In genomic region chr1:199410462-199410861, GRCh38 we compare ENCODE assay signal across 26 cellular contexts.
"Had no signal": no experiment of that assay in that cellular context is flagged by ENCODE, and none has a peak within 500 bp of the region (broad histone marks: within the 10 kb centered on the region; RNA-seq: fewer than 3 reads in every experiment).

No MANE protein-coding gene starts in this region.

- H3K36me3 ChIP-seq: adrenal gland had no signal

- H3K4me1 ChIP-seq: adrenal gland had no signal

- H3K4me3 Mint-ChIP-seq: activated CD4-positive, alpha-beta memory T cell treated with anti-CD3 and anti-CD28 coated beads, Interleukin-2, amount 10 ng/mL, durations not matched to agents 7 days and 5 days; activated CD4-positive, alpha-beta T cell treated with anti-CD3 and anti-CD28 coated beads for 36 hours; activated naive CD4-positive, alpha-beta T cell treated with anti-CD3 and anti-CD28 coated beads for 36 hours; activated naive CD8-positive, alpha-beta T cell; activated T-helper 17 cell treated with anti-CD3 and anti-CD28 coated beads, Interleukin-2, amount 50 U/mL, for 72 hours; T-cell had no signal

- H3K4me3 ChIP-seq: adrenal gland, SK-N-MC had no signal

- H3K4me1 Mint-ChIP-seq: activated CD4-positive, alpha-beta memory T cell treated with anti-CD3 and anti-CD28 coated beads, Interleukin-2, amount 10 ng/mL, durations not matched to agents 7 days and 5 days; activated CD4-positive, alpha-beta T cell treated with anti-CD3 and anti-CD28 coated beads for 36 hours; activated T-helper 17 cell treated with anti-CD3 and anti-CD28 coated beads, Interleukin-2, amount 50 U/mL, for 72 hours; T-cell had no signal

- H3K9me3 ChIP-seq: adrenal gland had no signal

- H3K9me3 Mint-ChIP-seq: activated CD4-positive, alpha-beta memory T cell treated with anti-CD3 and anti-CD28 coated beads, Interleukin-2, amount 10 ng/mL, durations not matched to agents 7 days and 5 days; activated naive CD4-positive, alpha-beta T cell treated with anti-CD3 and anti-CD28 coated beads for 36 hours; activated T-helper 17 cell treated with anti-CD3 and anti-CD28 coated beads, Interleukin-2, amount 50 U/mL, for 72 hours; T-cell had no signal

- H3K27ac Mint-ChIP-seq: activated CD4-positive, alpha-beta memory T cell treated with anti-CD3 and anti-CD28 coated beads, Interleukin-2, amount 10 ng/mL, durations not matched to agents 7 days and 5 days; activated CD4-positive, alpha-beta T cell treated with anti-CD3 and anti-CD28 coated beads for 36 hours; activated naive CD4-positive, alpha-beta T cell treated with anti-CD3 and anti-CD28 coated beads for 36 hours; activated naive CD8-positive, alpha-beta T cell; activated T-helper 17 cell treated with anti-CD3 and anti-CD28 coated beads, Interleukin-2, amount 50 U/mL, for 72 hours; T-cell had no signal

- H3K27me3 ChIP-seq: adrenal gland had no signal

- ATAC-seq: activated CD4-positive, alpha-beta T cell treated with anti-CD3 and anti-CD28 coated beads for 36 hours; activated T-helper 17 cell treated with anti-CD3 and anti-CD28 coated beads, Interleukin-2, amount 50 U/mL, for 72 hours; Panc1; Right ventricle myocardium inferior; T-cell had no signal

- H3K36me3 Mint-ChIP-seq: activated naive CD8-positive, alpha-beta T cell; T-cell had no signal

- DNase-seq: activated CD4-positive, alpha-beta memory T cell treated with anti-CD3 and anti-CD28 coated beads, Interleukin-2, amount 10 ng/mL, durations not matched to agents 7 days and 5 days; activated CD4-positive, alpha-beta T cell treated with anti-CD3 and anti-CD28 coated beads for 36 hours; activated CD4-positive, alpha-beta T cell treated with anti-CD3 and anti-CD28 coated beads, Interleukin-2, amount 50 U/mL, for 1 hour; activated gamma-delta T cell; activated naive CD4-positive, alpha-beta T cell treated with anti-CD3 and anti-CD28 coated beads for 36 hours; activated T-cell treated with anti-CD3 and anti-CD28 coated beads for 4 hours; activated T-cell treated with anti-CD3 and anti-CD28 coated beads, Interleukin-2, amount 50 U/mL, for 48 hours; adrenal gland; aorta; Kasumi-1; KBM-7; NCI-H1048; NCI-H146; NCI-H187 treated with DMSO at 0.1 percent for 48 hours; NCI-H2081 treated with DMSO at 0.1 percent for 48 hours; NCI-H446; NCI-H524; NCI-H748 treated with DMSO at 0.1 percent for 48 hours; RPMI8226; T-cell; T-helper 2 cell had no signal
